In genomic region chr19:3762501-3763459, GRCh38 we compare ENCODE assay signal across 1 cellular context.
TF ChIP-seq lines count a peak whose summit lies in the region.

Gene MRPL54 (plus strand): TSS chr19:3762682. CDS start chr19:3762701, 19 bp downstream.

TF ChIP-seq in WTC11, 78 proteins besides CTCF, POLR2A, EP300 and RAD21 (continued from another document):
- no peak for TF ChIP-seq ZNF532 (CRISPR knock-in tag; IDR thresholded peaks at IDR 0.05; ENCODE audit: borderline replicate concordance)
- no peak for TF ChIP-seq STAT6 (CRISPR knock-in tag; conservative IDR thresholded peaks at IDR 0.05; ENCODE audit: low read depth)
- TF ChIP-seq ERG (CRISPR knock-in tag; IDR thresholded peaks at IDR 0.05), result no peak
- TF ChIP-seq FOXP1 (CRISPR knock-in tag; IDR thresholded peaks at IDR 0.05; ENCODE audit: borderline replicate concordance), result no peak
- TF ChIP-seq FOXJ3 (CRISPR knock-in tag; IDR thresholded peaks at IDR 0.05; ENCODE audit: borderline replicate concordance), result no peak
- TF ChIP-seq FOXP4 (CRISPR knock-in tag; IDR thresholded peaks at IDR 0.05), result peak; percentile 58; the same call in 1 of the 2 replicates
- TF ChIP-seq RELA (CRISPR knock-in tag; IDR thresholded peaks at IDR 0.05; ENCODE audit: borderline replicate concordance), result no peak
- TF ChIP-seq ZNF512 (CRISPR knock-in tag; IDR thresholded peaks at IDR 0.05; ENCODE audit: borderline replicate concordance), result no peak
- TF ChIP-seq ZNF396 (CRISPR knock-in tag; IDR thresholded peaks at IDR 0.05; ENCODE audit: borderline replicate concordance), result no peak
- TF ChIP-seq TEAD1 (CRISPR knock-in tag; IDR thresholded peaks at IDR 0.05), result no peak
- no peak for TF ChIP-seq E2F4 (CRISPR knock-in tag; IDR thresholded peaks at IDR 0.05; ENCODE audit: borderline replicate concordance, low read depth)
- no peak for TF ChIP-seq TEAD4 (CRISPR knock-in tag; IDR thresholded peaks at IDR 0.05)
- peak; percentile 88 for TF ChIP-seq MAX (CRISPR knock-in tag; IDR thresholded peaks at IDR 0.05)
- TF ChIP-seq ZNF121 (CRISPR knock-in tag; IDR thresholded peaks at IDR 0.05), result no peak
- TF ChIP-seq CREM (CRISPR knock-in tag; IDR thresholded peaks at IDR 0.05), result peak; percentile 69; the same call in 1 of the 2 replicates
- TF ChIP-seq E2F5 (CRISPR knock-in tag; IDR thresholded peaks at IDR 0.05), result no peak
- no peak for TF ChIP-seq NR2C2 (CRISPR knock-in tag; IDR thresholded peaks at IDR 0.05)
- peak; percentile 88 for TF ChIP-seq FOXK1 (CRISPR knock-in tag; IDR thresholded peaks at IDR 0.05)
- no peak for TF ChIP-seq ZNF671 (CRISPR knock-in tag; IDR thresholded peaks at IDR 0.05)
- TF ChIP-seq MYBL2 (CRISPR knock-in tag; IDR thresholded peaks at IDR 0.05), result no peak
- no peak for TF ChIP-seq MXD4 (CRISPR knock-in tag; IDR thresholded peaks at IDR 0.05; ENCODE audit: borderline replicate concordance)
- TF ChIP-seq SP1 (CRISPR knock-in tag; conservative IDR thresholded peaks at IDR 0.05), result no peak
TF ChIP-seq in WTC11: peak in this region for 9.
